In the genomic region with DNA sequence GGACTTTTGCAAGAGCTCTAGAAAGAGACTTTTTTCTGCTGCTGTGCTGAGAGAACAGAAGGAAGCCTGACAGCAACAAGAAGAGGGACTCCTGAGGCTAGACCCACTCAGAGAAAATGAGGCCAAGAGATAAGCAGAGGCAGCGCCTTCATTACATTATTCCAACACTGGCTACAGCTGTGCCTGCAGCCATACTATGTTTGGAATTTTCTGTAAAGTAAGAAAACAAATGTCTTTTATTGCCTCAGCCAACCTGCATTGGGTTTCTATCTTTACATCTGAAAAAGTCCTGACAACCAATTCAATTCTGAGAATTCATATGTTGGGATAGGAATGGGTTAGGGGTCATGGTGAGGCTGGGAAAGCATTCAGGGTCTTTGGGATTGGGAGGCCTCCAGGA, we compare ENCODE assay signal across 23 cellular contexts. TPM values are rescaled to one million over a fixed set of nuclear protein-coding genes. Genes with fewer than 3 reads are reported as not detected.
"Had no signal": no experiment of that assay in that cellular context is flagged by ENCODE, and none has a peak within 500 bp of the region (broad histone marks: within the 10 kb centered on the region; RNA-seq: fewer than 3 reads in every experiment).

No MANE protein-coding gene starts in this region.

- H3K4me1 Mint-ChIP-seq: immature natural killer cell, mesothelial cell of epicardium had no signal

- H3K4me1 ChIP-seq: colonic mucosa, esophagus muscularis mucosa, foreskin keratinocyte, gastroesophageal sphincter, heart left ventricle, left lung, lower lobe of right lung had no signal

- H3K36me3 ChIP-seq: colonic mucosa, esophagus muscularis mucosa, gastroesophageal sphincter, heart left ventricle, left lung, lower lobe of right lung had no signal

- H3K36me3 Mint-ChIP-seq: mesothelial cell of epicardium, naive B cell had no signal

- DNase-seq: colonic mucosa; cortex of kidney; dermis blood vessel endothelial cell; effector CD4-positive, alpha-beta T cell; effector memory CD4-positive, alpha-beta T cell; foreskin keratinocyte; heart left ventricle; immature natural killer cell; left cardiac atrium; left lung; left ventricle myocardium superior; lower lobe of right lung; mesenchymal stem cell; mucosa of descending colon had no signal

- H3K9me3 ChIP-seq: colonic mucosa, esophagus muscularis mucosa, gastroesophageal sphincter, heart left ventricle, left lung, lower lobe of right lung, mucosa of descending colon had no signal

- H3K27me3 ChIP-seq: colonic mucosa, dorsolateral prefrontal cortex, esophagus muscularis mucosa, foreskin keratinocyte, gastroesophageal sphincter, heart left ventricle, hepatocyte had no signal

- H3K27ac ChIP-seq: colonic mucosa, dorsolateral prefrontal cortex, esophagus muscularis mucosa, foreskin keratinocyte, gastroesophageal sphincter, heart left ventricle, hepatocyte, left lung, lower lobe of right lung had no signal

- H3K4me3 Mint-ChIP-seq: immature natural killer cell, mesothelial cell of epicardium had no signal

- H3K27ac Mint-ChIP-seq: immature natural killer cell, mesothelial cell of epicardium had no signal

- ATAC-seq: foreskin keratinocyte, gastroesophageal sphincter, heart left ventricle, left cardiac atrium, left lung, left ventricle myocardium superior, mucosa of descending colon had no signal

- H3K9me3 Mint-ChIP-seq: mesothelial cell of epicardium had no signal

- H3K4me3 ChIP-seq: colonic mucosa, dorsolateral prefrontal cortex, esophagus muscularis mucosa, gastroesophageal sphincter, heart left ventricle, hepatocyte, left lung, lower lobe of right lung, mucosa of descending colon had no signal

RNA-seq across cellular contexts. Expression of a gene that starts 33.7 kb away (rescaled TPM):
- total RNA-seq: colonic mucosa, endothelial cell of umbilical vein, esophagus muscularis mucosa, left ventricle myocardium superior, lung microvascular endothelial cell, mucosa of descending colon had no signal
- polyA plus RNA-seq: endothelial cell of umbilical vein, fibroblast of lung, immature natural killer cell had no signal
